Comparison of ENCODE assay signal across 17 cellular contexts in the genomic region with DNA sequence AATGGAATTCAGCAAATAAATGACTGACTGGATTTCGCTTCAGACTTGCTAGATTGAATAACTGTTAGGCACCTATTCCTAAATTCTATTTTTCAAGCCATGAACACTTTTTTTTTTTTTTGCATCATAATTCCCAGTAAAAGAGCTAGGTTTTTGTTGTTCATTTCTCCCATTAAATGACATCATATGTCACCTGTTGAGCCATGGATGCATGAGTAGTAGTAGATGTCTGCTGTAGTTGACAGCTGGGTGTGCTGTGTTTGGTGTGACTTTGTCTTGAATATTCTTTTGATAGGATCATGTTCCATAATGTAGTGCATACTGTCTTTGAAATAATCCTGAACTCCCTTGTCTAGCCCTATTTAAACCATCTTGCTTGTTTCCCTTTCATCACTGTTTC.
A peak's percentile ranks its signal among the peaks of the same experiment; 100 is the strongest.
DNase-seq lines count a peak whose midpoint lies in the region; ATAC-seq and TF ChIP-seq lines count a peak whose summit lies in the region.
"Had no signal": no experiment of that assay in that cellular context is flagged by ENCODE, and none has a peak within 500 bp of the region (broad histone marks: within the 10 kb centered on the region; RNA-seq: fewer than 3 reads in every experiment).

No MANE protein-coding gene starts in this region.

- intact Hi-C loops in dorsolateral prefrontal cortex (cut with DNase I): no loop called here

- no peaks in the 10 kb centered on the region for H3K9me3 Mint-ChIP-seq in activated T-cell treated with anti-CD3 and anti-CD28 coated beads, Interleukin-2, amount 50 U/mL, for 24 hours
- H3K9me3 Mint-ChIP-seq: GM23338, HFFc6 had no signal

- POLR2A ChIA-PET in HEK293 (lab: Yijun Ruan, JAX): interaction anchor here (0.6 to 1.1 kb wide), 2 partner anchors 15 to 115 kb away, joined by 3 to 4 read pairs; partner anchors contain the start of gene RAB3GAP1

- H3K27ac ChIP-seq in HEK293 (ENCODE audit: extremely low read depth, low read depth, low read length): no peak overlapping the region
- peak overlapping the region in 33 of 59 donors; percentile 18 to 85 (median 70) for H3K27ac ChIP-seq in dorsolateral prefrontal cortex
- peak overlapping the region; percentile 51 for H3K27ac ChIP-seq in temporal lobe (ENCODE audit: low read depth, low read length)
- H3K27ac ChIP-seq: 22Rv1, BLaER1 had no signal

- no peak for TF ChIP-seq CTCF in HEK293 (tag by site-specific recombination; IDR thresholded peaks at IDR 0.05)
- no peak for TF ChIP-seq CTCF in dorsolateral prefrontal cortex (IDR thresholded peaks at IDR 0.05 in 54 of 56, conservative IDR thresholded peaks at IDR 0.05 in 2 of 56; ENCODE audit: low read depth in 1 of 56, partially characterized antibody in 56 of 56)

- CTCF ChIA-PET in HEK293 (lab: Yijun Ruan, JAX): interaction anchor here (0.6 kb wide), 2 partner anchors 36 to 155 kb away, joined by 3 read pairs; no protein-coding TSS in a partner anchor

- H3K36me3 Mint-ChIP-seq in activated T-cell treated with anti-CD3 and anti-CD28 coated beads, Interleukin-2, amount 50 U/mL, for 24 hours (ENCODE audit: low read depth): peaks cover 85% of the 10 kb centered on the region

- DNase-seq in activated T-cell treated with anti-CD3 and anti-CD28 coated beads, Interleukin-2, amount 50 U/mL, for 24 hours: no peak
- DNase-seq in activated T-cell treated with anti-CD3 and anti-CD28 coated beads, Interleukin-2, amount 50 U/mL, for 48 hours: no peak
- DNase-seq in dorsolateral prefrontal cortex (no peak), GM19238 (ENCODE audit: insufficient read length, low spot score) (no peak)
- DNase-seq: Calu3; CD4-positive, alpha-beta memory T cell; DMS79 treated with DMSO at 0.1 percent for 48 hours; GF-D8; HCEC 1CT; HFFc6 had no signal

- no peaks in the 10 kb centered on the region for H3K27me3 Mint-ChIP-seq in activated T-cell treated with anti-CD3 and anti-CD28 coated beads, Interleukin-2, amount 50 U/mL, for 24 hours
- H3K27me3 Mint-ChIP-seq: CD4-positive, alpha-beta memory T cell had no signal

- H3K36me3 ChIP-seq in HEK293 (ENCODE audit: control insufficient read depth in 2 of 2, insufficient read depth in 1 of 2, low read length in 2 of 2): peaks cover 31 to 84% of the 10 kb centered on the region in 2 experiments

- peaks cover 21% of the 10 kb centered on the region for H3K4me1 Mint-ChIP-seq in activated T-cell treated with anti-CD3 and anti-CD28 coated beads, Interleukin-2, amount 50 U/mL, for 24 hours (ENCODE audit: low read depth)
- H3K4me1 Mint-ChIP-seq: CD14-positive monocyte had no signal

- H3K27ac Mint-ChIP-seq in activated T-cell treated with anti-CD3 and anti-CD28 coated beads, Interleukin-2, amount 50 U/mL, for 24 hours: peak overlapping the region; percentile 2
- H3K27ac Mint-ChIP-seq: CD14-positive monocyte, GM23338, HFFc6 had no signal

- H3K27me3 ChIP-seq in dorsolateral prefrontal cortex: no peaks in the 10 kb centered on the region
- H3K27me3 ChIP-seq: BLaER1 had no signal

- no peaks in the 10 kb centered on the region for H3K4me1 ChIP-seq in HEK293 (ENCODE audit: control insufficient read depth, insufficient read depth, low read length)
- H3K4me1 ChIP-seq: BLaER1 had no signal

- H3K9me3 ChIP-seq in HEK293 (ENCODE audit: control insufficient read depth, insufficient read depth, low read depth, low read length): no peaks in the 10 kb centered on the region
- H3K9me3 ChIP-seq: BLaER1 had no signal

- H3K4me3 ChIP-seq in HEK293 (ENCODE audit: low read depth, low read length): no peak overlapping the region
- peak overlapping the region in 5 of 59 donors; percentile 1 to 18 (median 5) for H3K4me3 ChIP-seq in dorsolateral prefrontal cortex
- H3K4me3 ChIP-seq: BLaER1, GM23338 had no signal

- no peak for ATAC-seq in GM18498 (IDR thresholded peaks at IDR 0.05; ENCODE audit: unreplicated experiment)
- ATAC-seq: GM23338 had no signal

- H3K4me3 Mint-ChIP-seq in activated T-cell treated with anti-CD3 and anti-CD28 coated beads, Interleukin-2, amount 50 U/mL, for 24 hours: no peak overlapping the region
- H3K4me3 Mint-ChIP-seq: CD14-positive monocyte; CD4-positive, alpha-beta memory T cell; GM23338; HFFc6 had no signal

TF ChIP-seq in HEK293, 187 proteins besides CTCF, POLR2A, EP300 and RAD21:
- TF ChIP-seq SCRT1 (tag by site-specific recombination; IDR thresholded peaks at IDR 0.05; ENCODE audit: borderline replicate concordance) (peak; percentile 51; the same call in 1 of the 2 replicates), SCRT2 (tag by site-specific recombination; IDR thresholded peaks at IDR 0.05) (peak; percentile 80), ZSCAN30 (tag by site-specific recombination; IDR thresholded peaks at IDR 0.05) (no peak)
